Comparison of ENCODE assay signal across 11 cellular contexts in the genomic region with DNA sequence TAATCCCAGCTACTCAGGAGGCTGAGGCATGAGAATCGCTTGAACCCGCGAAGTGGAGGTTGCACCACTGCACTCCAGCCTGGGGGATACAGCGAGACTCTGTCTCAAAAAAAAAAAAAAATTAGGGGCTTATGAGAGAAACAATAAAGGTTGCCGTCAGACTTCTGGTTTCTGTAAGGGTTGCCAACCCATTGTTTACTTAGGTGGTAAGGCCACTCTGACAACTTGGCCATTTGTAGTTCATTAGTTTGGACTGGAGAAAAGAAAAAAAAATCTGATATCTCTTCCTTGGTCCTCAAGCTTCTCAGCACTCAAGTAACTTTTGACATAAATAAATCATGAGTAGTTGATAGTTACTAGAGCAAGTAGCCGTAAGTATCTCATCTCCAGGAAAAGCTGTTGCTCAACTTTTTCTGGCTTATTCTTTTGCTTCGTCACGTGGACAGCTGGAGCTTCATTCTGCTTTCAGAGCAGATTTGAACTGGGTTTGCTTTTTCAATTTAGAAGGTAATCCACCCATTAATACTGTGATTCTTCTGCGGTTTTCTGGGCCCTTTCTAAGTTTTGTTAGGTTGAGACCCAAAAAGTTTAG.
DNase-seq lines count a peak whose midpoint lies in the region; ATAC-seq and TF ChIP-seq lines count a peak whose summit lies in the region.
"Had no signal": no experiment of that assay in that cellular context is flagged by ENCODE, and none has a peak within 500 bp of the region (broad histone marks: within the 10 kb centered on the region; RNA-seq: fewer than 3 reads in every experiment).

No MANE protein-coding gene starts in this region.

- peaks cover 82% of the 10 kb centered on the region for H3K79me2 ChIP-seq in ACC112 (ENCODE audit: control insufficient read depth, insufficient read depth, low read length, unreplicated experiment)

- ATAC-seq in HG02798 (IDR thresholded peaks at IDR 0.05; ENCODE audit: poor library complexity, unreplicated experiment) = no peak
- ATAC-seq in HG02623 (IDR thresholded peaks at IDR 0.05; ENCODE audit: unreplicated experiment) = no peak

- H3K4me3 ChIP-seq in ACC112 (ENCODE audit: low read depth, low read length) (0 out of 2 replicates have a peak overlapping the region, but pooled peaks have one; percentile 3), neutrophil (ENCODE audit: low read depth in 1 of 2, low read length in 1 of 2) (peak overlapping the region in 1 of 2 experiments; percentile 13)

- TF ChIP-seq CTCF in neutrophil (IDR thresholded peaks at IDR 0.05) (no peak), GM13977 (IDR thresholded peaks at IDR 0.05; ENCODE audit: extremely low read depth, insufficient read depth, missing control alignments) (no peak)

- in situ Hi-C loops in GM13977 (cut with MboI; ENCODE audit: low pct_unique_long_range_greater_than_20kb, low sequenced_read_pairs, unreplicated experiment) = no loop called here

- DNase-seq in NOMO-1 treated with DMSO at 0.1 percent for 48 hours (lab: John Stamatoyannopoulos, UW; ENCODE audit: unreplicated experiment) (peak; percentile 81), fibroblast of peridontal ligament (ENCODE audit: extremely low read depth) (peak; percentile 59), GM13977 (ENCODE audit: low spot score) (no peak), SHP77 treated with DMSO at 0.1 percent for 48 hours (lab: John Stamatoyannopoulos, UW) (no peak)
- DNase-seq: activated CD4-positive, alpha-beta T cell treated with anti-CD3 and anti-CD28 coated beads, Interleukin-2, amount 50 U/mL, for 1 hour; naive B cell; NCI-H2081 treated with DMSO at 0.1 percent for 48 hours had no signal

- no peaks in the 10 kb centered on the region for H3K27me3 ChIP-seq in ACC112 (ENCODE audit: insufficient read depth, low read length)
- H3K27me3 ChIP-seq in neutrophil = no peaks in the 10 kb centered on the region

- H3K4me1 ChIP-seq in ACC112 (ENCODE audit: control insufficient read depth, insufficient read depth, low read length, unreplicated experiment) (peaks cover 4% of the 10 kb centered on the region), neutrophil (ENCODE audit: control insufficient read depth in 1 of 2, insufficient read depth in 1 of 2, low read depth in 1 of 2, low read length in 1 of 2) (peaks cover 27 to 31% of the 10 kb centered on the region in 2 experiments)

- no peak overlapping the region for H2AFZ ChIP-seq in ACC112 (ENCODE audit: low read length, unreplicated experiment)

- no peaks in the 10 kb centered on the region for H3K9me3 ChIP-seq in neutrophil

- H3K36me3 ChIP-seq in ACC112 (ENCODE audit: insufficient read depth, low read length) = peaks cover 4% of the 10 kb centered on the region; the same call in 1 of the 2 replicates
- H3K36me3 ChIP-seq in neutrophil = no peaks in the 10 kb centered on the region

- H3K27ac ChIP-seq in ACC112 (ENCODE audit: low read depth, low read length) (peak overlapping the region; percentile 27), neutrophil (peak overlapping the region; percentile 47)

Comparison
In these comparisons a context has a peak if more than half of its experiments do, and no peak if none do; other contexts are left out.
1. DNase-seq: peak in NOMO-1 treated with DMSO at 0.1 percent for 48 hours (single experiment) and fibroblast of peridontal ligament (single experiment); none in GM13977 (single experiment) and SHP77 treated with DMSO at 0.1 percent for 48 hours (single experiment).